Comparison of ENCODE assay signal across 8 cellular contexts in genomic region chr2:32627441-32627900, GRCh38. TPM values are rescaled to one million over a fixed set of nuclear protein-coding genes. Genes with fewer than 3 reads are reported as not detected.
DNase-seq lines count a peak whose midpoint lies in the region; ATAC-seq and TF ChIP-seq lines count a peak whose summit lies in the region.

No MANE protein-coding gene starts in this region.

- peak overlapping the region; percentile 34; the same call in 1 of the 2 replicates for H3K27ac ChIP-seq in HUES64 (ENCODE audit: low read depth, low read length)
- H3K27ac ChIP-seq in right atrium auricular region, result peak overlapping the region; percentile 66 to 70

- H3K36me3 ChIP-seq in HUES64 (ENCODE audit: insufficient read depth, low read length), result peaks cover 21% of the 10 kb centered on the region
- peaks cover 5% of the 10 kb centered on the region for H3K36me3 ChIP-seq in right atrium auricular region

- no peaks in the 10 kb centered on the region for H3K9me3 Mint-ChIP-seq in activated naive CD4-positive, alpha-beta T cell treated with anti-CD3 and anti-CD28 coated beads, Interleukin-2, amount 50 U/mL, for 24 hours

- DNase-seq in Daoy (ENCODE audit: low read depth) (peak; percentile 66), right atrium auricular region (ENCODE audit: low spot score) (peak; percentile 67), putamen (ENCODE audit: low spot score) (peak; percentile 57), AML-193 (lab: John Stamatoyannopoulos, UW) (no peak), NCI-H1092 (lab: John Stamatoyannopoulos, UW) (no peak)

- TF ChIP-seq CTCF in right atrium auricular region (IDR thresholded peaks at IDR 0.05), result peak in 1 of 2 donors; percentile 41

- H3K4me3 ChIP-seq in HUES64 (ENCODE audit: low read length) (peak overlapping the region; percentile 84), right atrium auricular region (peak overlapping the region; percentile 56 to 88)

- peak overlapping the region; percentile 23 for H3K9ac ChIP-seq in HUES64 (ENCODE audit: low read depth, low read length)

- H3K27me3 Mint-ChIP-seq in activated naive CD4-positive, alpha-beta T cell treated with anti-CD3 and anti-CD28 coated beads, Interleukin-2, amount 50 U/mL, for 24 hours, result no peaks in the 10 kb centered on the region

- H3K4me3 Mint-ChIP-seq in activated naive CD4-positive, alpha-beta T cell treated with anti-CD3 and anti-CD28 coated beads, Interleukin-2, amount 50 U/mL, for 24 hours, result peak overlapping the region; percentile 97

- H3K27me3 ChIP-seq in HUES64 (ENCODE audit: insufficient read depth, low read length), result no peaks in the 10 kb centered on the region
- no peaks in the 10 kb centered on the region for H3K27me3 ChIP-seq in right atrium auricular region

- peaks cover 31% of the 10 kb centered on the region for H3K4me1 Mint-ChIP-seq in activated naive CD4-positive, alpha-beta T cell treated with anti-CD3 and anti-CD28 coated beads, Interleukin-2, amount 50 U/mL, for 24 hours

- peaks cover 13% of the 10 kb centered on the region for H3K36me3 Mint-ChIP-seq in activated naive CD4-positive, alpha-beta T cell treated with anti-CD3 and anti-CD28 coated beads, Interleukin-2, amount 50 U/mL, for 24 hours

- H3K27ac Mint-ChIP-seq in activated naive CD4-positive, alpha-beta T cell treated with anti-CD3 and anti-CD28 coated beads, Interleukin-2, amount 50 U/mL, for 24 hours, result peak overlapping the region; percentile 91

- no peaks in the 10 kb centered on the region for H3K4me1 ChIP-seq in HUES64 (ENCODE audit: insufficient read depth, low read length)
- peaks cover 0 to 27% of the 10 kb centered on the region in 2 donors for H3K4me1 ChIP-seq in right atrium auricular region

- H3K9me3 ChIP-seq in HUES64 (ENCODE audit: insufficient read depth, low read depth, low read length) (no peaks in the 10 kb centered on the region), right atrium auricular region (no peaks in the 10 kb centered on the region)

- peak; percentile 30 for ATAC-seq in GM21515 (IDR thresholded peaks at IDR 0.05; ENCODE audit: unreplicated experiment)

- WGBS in HUES64, result 2% methylated on average over 19 of the region's 19 CpGs

RNA-seq across cellular contexts. Expression of gene TTC27, which starts 0.4 kb away (rescaled TPM):
- total RNA-seq in Daoy (2014; rRNA removed; shearing (Covaris generic)), result 52.1 and 63.7 TPM in 2 replicates
- polyA plus RNA-seq in HUES64 (2013, experiment 1 of 2), result 20.2 TPM
- 18.6 TPM for polyA plus RNA-seq in HUES64 (2013, experiment 2 of 2)
- 1 to 10 TPM; 5.9 to 6.0 TPM for total RNA-seq in right atrium auricular region

Comparison
In these comparisons a context has a peak if more than half of its experiments do, and no peak if none do; other contexts are left out.
1. DNase-seq: peak in Daoy (single experiment), right atrium auricular region (single experiment) and putamen (single experiment); none in AML-193 (0 of 2) and NCI-H1092 (single experiment).